9 cellular contexts compared by ENCODE assay signal in the genomic region with DNA sequence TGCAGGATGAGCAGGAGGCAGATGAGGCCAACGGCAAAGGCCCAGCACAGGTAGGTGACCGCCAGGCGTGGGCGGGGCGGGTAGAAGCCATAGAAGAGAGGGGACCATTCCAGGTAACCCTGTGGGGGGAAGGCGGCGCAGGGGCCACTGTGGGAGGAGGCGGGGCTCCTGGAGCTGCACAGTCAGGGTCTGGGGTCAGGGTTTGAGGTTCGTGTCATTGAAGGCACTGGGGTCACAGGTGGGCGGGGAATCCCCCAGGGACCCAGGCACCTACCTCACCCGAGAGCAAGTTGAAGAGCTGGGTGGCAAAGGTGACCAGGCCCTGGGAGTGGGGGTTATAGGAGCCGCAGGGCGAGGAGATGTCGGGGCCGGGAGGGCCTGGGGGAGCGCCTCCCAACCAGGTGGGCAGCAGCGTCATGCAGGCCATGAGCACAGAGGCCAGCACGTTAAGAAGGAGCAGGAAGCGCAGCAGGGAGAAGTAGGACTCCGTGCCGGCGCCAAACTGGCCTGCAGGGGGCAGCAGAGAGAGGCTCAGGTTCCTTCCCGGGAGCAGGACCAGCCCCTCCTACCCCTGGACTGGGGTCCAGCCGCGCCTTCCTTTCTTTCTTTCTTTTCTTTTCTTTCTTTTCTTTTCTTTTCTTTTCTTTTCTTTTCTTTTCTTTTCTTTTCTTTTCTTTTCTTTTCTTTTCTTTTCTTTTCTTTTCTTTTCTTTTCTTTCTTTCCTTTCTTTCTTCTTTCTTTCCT. TPM values are rescaled to one million over a fixed set of nuclear protein-coding genes. Genes with fewer than 3 reads are reported as not detected.
A peak's percentile ranks its signal among the peaks of the same experiment; 100 is the strongest.
DNase-seq lines count a peak whose midpoint lies in the region; ATAC-seq, FAIRE-seq and TF ChIP-seq lines count a peak whose summit lies in the region.
"Had no signal": no experiment of that assay in that cellular context is flagged by ENCODE, and none has a peak within 500 bp of the region (broad histone marks: within the 10 kb centered on the region; RNA-seq: fewer than 3 reads in every experiment).

No MANE protein-coding gene starts in this region.

- H3K4me1 Mint-ChIP-seq in Calu3 (ENCODE audit: low read depth, unreplicated experiment): peaks cover 7% of the 10 kb centered on the region

- intact Hi-C loops in Calu3 (cut with micrococcal nuclease; ENCODE audit: unreplicated experiment): loop anchor here (1.0 kb wide), 1 partner anchor 63 kb away; no protein-coding TSS in a partner anchor
- intact Hi-C loops in HepG2 (cut with micrococcal nuclease; ENCODE audit: unreplicated experiment): loop anchor here (2.0 kb wide), 1 partner anchor 62 kb away; no protein-coding TSS in a partner anchor

- no peak overlapping the region for H2AFZ ChIP-seq in HepG2 (ENCODE audit: low read length)

- peaks cover 75% of the 10 kb centered on the region for H3K36me3 Mint-ChIP-seq in Calu3 (ENCODE audit: insufficient read depth, unreplicated experiment)

- CTCF ChIA-PET in Calu3 (lab: Charles Lee) (interaction anchor here (1.9 kb wide), 1 partner anchor 21 kb away, joined by 5 read pairs; a partner anchor contains a TSS), HepG2 (lab: Yijun Ruan, JAX; ENCODE audit: low intra/inter-chr PET ratio, low total read pairs) (interaction anchor here (1.1 to 1.4 kb wide), 3 partner anchors 63 to 157 kb away, joined by 3 to 18 read pairs (median 7); no protein-coding TSS in a partner anchor)

- TF ChIP-seq EP300 in HepG2 (IDR thresholded peaks at IDR 0.05; ENCODE audit: low read depth in 2 of 2, low read length in 2 of 2): no peak
- TF ChIP-seq EP300 in HepG2 (CRISPR knock-in tag; IDR thresholded peaks at IDR 0.05; ENCODE audit: borderline replicate concordance): no peak

- H3K27me3 Mint-ChIP-seq in Calu3 (ENCODE audit: unreplicated experiment): no peaks in the 10 kb centered on the region

- ATAC-seq in HG03108 (IDR thresholded peaks at IDR 0.05; ENCODE audit: unreplicated experiment) (peak; percentile 61), HepG2 (peak; percentile 87), GM18870 (IDR thresholded peaks at IDR 0.05; ENCODE audit: unreplicated experiment) (no peak)

- POLR2A ChIA-PET in HepG2 (lab: Yijun Ruan, JAX): interaction anchor here (0.6 to 1.2 kb wide), 2 partner anchors 21 to 31 kb away, joined by 3 to 5 read pairs; a partner anchor contains a TSS

- no peak for TF ChIP-seq POLR2A in HepG2 (IDR thresholded peaks at IDR 0.05; ENCODE audit: insufficient read depth in 1 of 2, low read depth in 2 of 2, low read length in 2 of 2)

- H3K4me1 ChIP-seq in HepG2 (ENCODE audit: insufficient read depth, low read length): peaks cover 12% of the 10 kb centered on the region; the same call in 1 of the 2 replicates

- H3K27ac Mint-ChIP-seq in Calu3 (ENCODE audit: unreplicated experiment): peak overlapping the region; percentile 33
- H3K27ac Mint-ChIP-seq: T-helper 1 cell treated with Interleukin-12 subunit alpha and Interleukin-12 subunit beta and Interleukin-4 antibody, amounts not matched to agents 30 μg/mL and 1 μg/mL, for 36 hours had no signal

- no peak overlapping the region for H3K9ac ChIP-seq in HepG2 (ENCODE audit: insufficient read depth, low read depth, low read length)

- BruUV-seq in Calu3 (replicated peaks; lab: Mats Ljungman, UMichigan): no TSS peak
- BruUV-seq in HepG2 (replicated peaks; lab: Mats Ljungman, UMichigan): no TSS peak

- DNase-seq in Calu3 (peak; percentile 98), NCI-H69 (lab: John Stamatoyannopoulos, UW) (peak; percentile 89), cerebellar cortex (ENCODE audit: low spot score) (peak; percentile 84), HepG2 (ENCODE audit: low spot score) (peak; percentile 71)
- peak; percentile 85 to 92 for DNase-seq in activated CD4-positive, alpha-beta T cell treated with anti-CD3 and anti-CD28 coated beads for 4 hours
- peak; percentile 65 to 93 (median 77) for DNase-seq in stimulated activated CD4-positive, alpha-beta T cell treated with anti-CD3 and anti-CD28 coated beads, TNF-alpha, amount 100 ng/mL, for 1 hour (ENCODE audit: low read depth in 3 of 3, low spot score in 1 of 3)

- H3K9me3 Mint-ChIP-seq in Calu3 (ENCODE audit: low read depth, unreplicated experiment): peaks cover 2% of the 10 kb centered on the region
- H3K9me3 Mint-ChIP-seq: T-helper 1 cell treated with Interleukin-12 subunit alpha and Interleukin-12 subunit beta and Interleukin-4 antibody, amounts not matched to agents 30 μg/mL and 1 μg/mL, for 36 hours had no signal

- no peak overlapping the region for H3K27ac ChIP-seq in HepG2 (ENCODE audit: extremely low read length, insufficient read depth, low read length)

- peak; percentile 64 for FAIRE-seq in HepG2 (lab: Jason Lieb, UNC)

- peak overlapping the region; percentile 11 for H3K4me3 Mint-ChIP-seq in Calu3 (ENCODE audit: low read depth, unreplicated experiment)
- H3K4me3 Mint-ChIP-seq: T-helper 1 cell treated with Interleukin-12 subunit alpha and Interleukin-12 subunit beta and Interleukin-4 antibody, amounts not matched to agents 30 μg/mL and 1 μg/mL, for 36 hours had no signal

- H3K4me3 ChIP-seq in HepG2 (replicated peaks in 1 of 3; ENCODE audit: insufficient read depth in 1 of 3, low read depth in 2 of 3, low read length in 3 of 3): peak overlapping the region in 1 of 3 experiments; percentile 30; a peak in 1 of 6 replicates

- no peaks in the 10 kb centered on the region for H3K79me2 ChIP-seq in HepG2 (ENCODE audit: insufficient read depth, low read length)

- TF ChIP-seq CTCF in Calu3 (IDR thresholded peaks at IDR 0.05; ENCODE audit: unreplicated experiment) (peak; percentile 93), HepG2 (CRISPR knock-in tag; IDR thresholded peaks at IDR 0.05) (peak; percentile 88)

- no peaks in the 10 kb centered on the region for H3K27me3 ChIP-seq in HepG2 (ENCODE audit: control insufficient read depth in 1 of 2, insufficient read depth in 2 of 2, low read length in 2 of 2)

- in situ Hi-C loops in HepG2 (cut with HindIII; ENCODE audit: extremely low pct_ligation_motif_present, low pct_unique_long_range_greater_than_20kb): no loop called here

- H4K20me1 ChIP-seq in HepG2 (ENCODE audit: insufficient read depth, low read length): no peaks in the 10 kb centered on the region

- 23% methylated on average over 19 of the region's 25 CpGs for WGBS in HepG2 (ENCODE audit: low lambda C conversion rate)

- peak overlapping the region; percentile 50 for H3K4me2 ChIP-seq in HepG2 (ENCODE audit: low read depth, low read length)

- H3K36me3 ChIP-seq in HepG2 (replicated peaks in 1 of 2; ENCODE audit: control insufficient read depth in 1 of 2, insufficient read depth in 2 of 2, low read length in 2 of 2): no peaks in the 10 kb centered on the region

- no peaks in the 10 kb centered on the region for H3K9me3 ChIP-seq in HepG2 (ENCODE audit: low read length)

- TF ChIP-seq RAD21 in HepG2 (CRISPR knock-in tag; IDR thresholded peaks at IDR 0.05): peak; percentile 42; the same call in 1 of the 2 replicates

RNA-seq across cellular contexts. Expression of a gene that starts 4.6 kb away (rescaled TPM):
- total RNA-seq in Calu3 (2022) (157 and 166 TPM in 2 replicates), HepG2 (2016; rRNA removed; fragmentation: Illumina TruSeq; extraction: Trizol) (0.24 TPM in 1 of 2 replicates, not detected in the other)
- total RNA-seq in HepG2 (2016; cell fraction: cytosol; rRNA removed; fragmentation: Illumina TruSeq; extraction: Trizol; ENCODE audit: low read depth): not detected in 2 replicates
- 0.15 TPM in 1 of 2 replicates, not detected in the other for total RNA-seq in HepG2 (2016; cell fraction: insoluble cytoplasmic fraction; rRNA removed; fragmentation: Illumina TruSeq; extraction: Trizol)
- total RNA-seq in HepG2 (2016; cell fraction: membrane; rRNA removed; fragmentation: Illumina TruSeq; extraction: Trizol): 0.41 TPM in 1 of 2 replicates, not detected in the other
- total RNA-seq in HepG2 (2016; cell fraction: nucleus; rRNA removed; fragmentation: Illumina TruSeq; extraction: Trizol): not detected in 2 replicates
- 0.13 and 0.35 TPM in 2 replicates for polyA plus RNA-seq in HepG2 (2011; rRNA removed)
- polyA plus RNA-seq in HepG2 (2011; cell fraction: cytosol; rRNA removed): 0.08 and 0.15 TPM in 2 replicates
- 1.8 and 1.9 TPM in 2 replicates for polyA plus RNA-seq in HepG2 (2011; cell fraction: nucleus; rRNA removed)
- polyA plus RNA-seq in HepG2 (2012): 0.41 and 0.86 TPM in 2 replicates
- 0.26 TPM in 1 of 2 replicates, not detected in the other for polyA plus RNA-seq in HepG2 (2016; cell fraction: cytosol; fragmentation: Illumina TruSeq; extraction: Trizol; ENCODE audit: low read depth)
- polyA plus RNA-seq in HepG2 (2016; cell fraction: insoluble cytoplasmic fraction; fragmentation: Illumina TruSeq; extraction: Trizol; ENCODE audit: low read depth): not detected in 2 replicates
- polyA plus RNA-seq in HepG2 (2016; cell fraction: membrane; fragmentation: Illumina TruSeq; extraction: Trizol; ENCODE audit: low read depth): 0.10 and 0.50 TPM in 2 replicates
- 0.73 TPM in 1 of 2 replicates, not detected in the other for polyA plus RNA-seq in HepG2 (2016; cell fraction: nucleus; fragmentation: Illumina TruSeq; extraction: Trizol; ENCODE audit: insufficient read depth, low read depth)
- polyA minus RNA-seq in HepG2 (2011; rRNA and poly(A)+ RNA removed; ENCODE audit: low replicate concordance): 0.12 and 0.35 TPM in 2 replicates
- not detected in 2 replicates for polyA minus RNA-seq in HepG2 (2011; cell fraction: cytosol; rRNA and poly(A)+ RNA removed)
- 0.87 TPM in 1 of 2 replicates, not detected in the other for polyA minus RNA-seq in HepG2 (2011; cell fraction: nucleus; rRNA and poly(A)+ RNA removed)

RNA-seq across cellular contexts. Expression of a gene that starts 8.8 kb away (rescaled TPM):
- total RNA-seq in Calu3 (2022): 9.9 and 10.7 TPM in 2 replicates
- 3.8 and 4.0 TPM in 2 replicates for total RNA-seq in HepG2 (2016; rRNA removed; fragmentation: Illumina TruSeq; extraction: Trizol)
- 1.9 and 2.2 TPM in 2 replicates for total RNA-seq in HepG2 (2016; cell fraction: cytosol; rRNA removed; fragmentation: Illumina TruSeq; extraction: Trizol; ENCODE audit: low read depth)
- total RNA-seq in HepG2 (2016; cell fraction: insoluble cytoplasmic fraction; rRNA removed; fragmentation: Illumina TruSeq; extraction: Trizol): 4.3 and 4.8 TPM in 2 replicates
- total RNA-seq in HepG2 (2016; cell fraction: membrane; rRNA removed; fragmentation: Illumina TruSeq; extraction: Trizol): 1.6 and 1.8 TPM in 2 replicates
- total RNA-seq in HepG2 (2016; cell fraction: nucleus; rRNA removed; fragmentation: Illumina TruSeq; extraction: Trizol): 2.2 and 2.7 TPM in 2 replicates
- 1.8 and 2.0 TPM in 2 replicates for polyA plus RNA-seq in HepG2 (2011; rRNA removed)
- polyA plus RNA-seq in HepG2 (2011; cell fraction: cytosol; rRNA removed): 2.1 and 2.4 TPM in 2 replicates
- 1.8 and 2.0 TPM in 2 replicates for polyA plus RNA-seq in HepG2 (2011; cell fraction: nucleus; rRNA removed)
- polyA plus RNA-seq in HepG2 (2012): 2.6 TPM in 2 replicates
- polyA plus RNA-seq in HepG2 (2016; cell fraction: cytosol; fragmentation: Illumina TruSeq; extraction: Trizol; ENCODE audit: low read depth): 1.6 TPM in 2 replicates
- polyA plus RNA-seq in HepG2 (2016; cell fraction: insoluble cytoplasmic fraction; fragmentation: Illumina TruSeq; extraction: Trizol; ENCODE audit: low read depth): 4.4 and 4.9 TPM in 2 replicates
- polyA plus RNA-seq in HepG2 (2016; cell fraction: membrane; fragmentation: Illumina TruSeq; extraction: Trizol; ENCODE audit: low read depth): 1.0 TPM in 2 replicates
- polyA plus RNA-seq in HepG2 (2016; cell fraction: nucleus; fragmentation: Illumina TruSeq; extraction: Trizol; ENCODE audit: insufficient read depth, low read depth): 2.7 and 3.1 TPM in 2 replicates
- 0.40 and 0.48 TPM in 2 replicates for polyA minus RNA-seq in HepG2 (2011; rRNA and poly(A)+ RNA removed; ENCODE audit: low replicate concordance)
- 0.79 and 1.1 TPM in 2 replicates for polyA minus RNA-seq in HepG2 (2011; cell fraction: cytosol; rRNA and poly(A)+ RNA removed)
- 1.7 and 1.9 TPM in 2 replicates for polyA minus RNA-seq in HepG2 (2011; cell fraction: nucleus; rRNA and poly(A)+ RNA removed)

RNA-seq across cellular contexts. Expression of a gene that starts 21.0 kb away (rescaled TPM):
- 287 and 323 TPM in 2 replicates for total RNA-seq in Calu3 (2022)
- total RNA-seq in HepG2 (2016; rRNA removed; fragmentation: Illumina TruSeq; extraction: Trizol): 9.0 and 22.2 TPM in 2 replicates
- total RNA-seq in HepG2 (2016; cell fraction: cytosol; rRNA removed; fragmentation: Illumina TruSeq; extraction: Trizol; ENCODE audit: low read depth): 6.0 and 7.0 TPM in 2 replicates
- total RNA-seq in HepG2 (2016; cell fraction: insoluble cytoplasmic fraction; rRNA removed; fragmentation: Illumina TruSeq; extraction: Trizol): 9.8 and 24.6 TPM in 2 replicates
- total RNA-seq in HepG2 (2016; cell fraction: membrane; rRNA removed; fragmentation: Illumina TruSeq; extraction: Trizol): 10.9 and 16.4 TPM in 2 replicates
- 22.1 and 22.7 TPM in 2 replicates for total RNA-seq in HepG2 (2016; cell fraction: nucleus; rRNA removed; fragmentation: Illumina TruSeq; extraction: Trizol)
- polyA plus RNA-seq in HepG2 (2011; rRNA removed): 25.5 and 42.2 TPM in 2 replicates
- 14.0 and 19.6 TPM in 2 replicates for polyA plus RNA-seq in HepG2 (2011; cell fraction: cytosol; rRNA removed)
- 62.9 and 70.0 TPM in 2 replicates for polyA plus RNA-seq in HepG2 (2011; cell fraction: nucleus; rRNA removed)
- polyA plus RNA-seq in HepG2 (2012): 26.2 and 43.9 TPM in 2 replicates
- 5.9 and 6.3 TPM in 2 replicates for polyA plus RNA-seq in HepG2 (2016; cell fraction: cytosol; fragmentation: Illumina TruSeq; extraction: Trizol; ENCODE audit: low read depth)
- 14.0 and 15.8 TPM in 2 replicates for polyA plus RNA-seq in HepG2 (2016; cell fraction: insoluble cytoplasmic fraction; fragmentation: Illumina TruSeq; extraction: Trizol; ENCODE audit: low read depth)
- 15.2 and 15.3 TPM in 2 replicates for polyA plus RNA-seq in HepG2 (2016; cell fraction: membrane; fragmentation: Illumina TruSeq; extraction: Trizol; ENCODE audit: low read depth)
- 55.8 and 59.3 TPM in 2 replicates for polyA plus RNA-seq in HepG2 (2016; cell fraction: nucleus; fragmentation: Illumina TruSeq; extraction: Trizol; ENCODE audit: insufficient read depth, low read depth)
- polyA minus RNA-seq in HepG2 (2011; rRNA and poly(A)+ RNA removed; ENCODE audit: low replicate concordance): 43.8 and 78.6 TPM in 2 replicates
- 25.2 and 27.9 TPM in 2 replicates for polyA minus RNA-seq in HepG2 (2011; cell fraction: cytosol; rRNA and poly(A)+ RNA removed)
- 11.7 and 13.1 TPM in 2 replicates for polyA minus RNA-seq in HepG2 (2011; cell fraction: nucleus; rRNA and poly(A)+ RNA removed)

RNA-seq across cellular contexts. Expression of a gene that starts 22.8 kb away (rescaled TPM):
- 52.2 and 53.0 TPM in 2 replicates for total RNA-seq in Calu3 (2022)
- total RNA-seq in HepG2 (2016; rRNA removed; fragmentation: Illumina TruSeq; extraction: Trizol): 64.8 and 65.4 TPM in 2 replicates
- total RNA-seq in HepG2 (2016; cell fraction: cytosol; rRNA removed; fragmentation: Illumina TruSeq; extraction: Trizol; ENCODE audit: low read depth): 15.4 and 16.0 TPM in 2 replicates
- total RNA-seq in HepG2 (2016; cell fraction: insoluble cytoplasmic fraction; rRNA removed; fragmentation: Illumina TruSeq; extraction: Trizol): 63.3 and 68.4 TPM in 2 replicates
- 33.2 and 37.1 TPM in 2 replicates for total RNA-seq in HepG2 (2016; cell fraction: membrane; rRNA removed; fragmentation: Illumina TruSeq; extraction: Trizol)
- 20.1 and 23.9 TPM in 2 replicates for total RNA-seq in HepG2 (2016; cell fraction: nucleus; rRNA removed; fragmentation: Illumina TruSeq; extraction: Trizol)
- polyA plus RNA-seq in HepG2 (2011; rRNA removed): 55.1 and 62.6 TPM in 2 replicates
- polyA plus RNA-seq in HepG2 (2011; cell fraction: cytosol; rRNA removed): 64.8 and 96.9 TPM in 2 replicates
- 39.4 and 39.7 TPM in 2 replicates for polyA plus RNA-seq in HepG2 (2011; cell fraction: nucleus; rRNA removed)
- polyA plus RNA-seq in HepG2 (2012): 36.9 and 37.0 TPM in 2 replicates
- 19.8 and 21.5 TPM in 2 replicates for polyA plus RNA-seq in HepG2 (2016; cell fraction: cytosol; fragmentation: Illumina TruSeq; extraction: Trizol; ENCODE audit: low read depth)
- 66.3 and 66.4 TPM in 2 replicates for polyA plus RNA-seq in HepG2 (2016; cell fraction: insoluble cytoplasmic fraction; fragmentation: Illumina TruSeq; extraction: Trizol; ENCODE audit: low read depth)
- polyA plus RNA-seq in HepG2 (2016; cell fraction: membrane; fragmentation: Illumina TruSeq; extraction: Trizol; ENCODE audit: low read depth): 28.2 and 30.6 TPM in 2 replicates
- polyA plus RNA-seq in HepG2 (2016; cell fraction: nucleus; fragmentation: Illumina TruSeq; extraction: Trizol; ENCODE audit: insufficient read depth, low read depth): 31.1 and 43.4 TPM in 2 replicates
- polyA minus RNA-seq in HepG2 (2011; rRNA and poly(A)+ RNA removed; ENCODE audit: low replicate concordance): 43.3 and 70.9 TPM in 2 replicates
- polyA minus RNA-seq in HepG2 (2011; cell fraction: cytosol; rRNA and poly(A)+ RNA removed): 29.5 and 30.6 TPM in 2 replicates
- polyA minus RNA-seq in HepG2 (2011; cell fraction: nucleus; rRNA and poly(A)+ RNA removed): 10.3 and 10.7 TPM in 2 replicates

RNA-seq across cellular contexts. Expression of a gene that starts 30.8 kb away (rescaled TPM):
- total RNA-seq in Calu3 (2022): 79.4 and 87.4 TPM in 2 replicates
- total RNA-seq in HepG2 (2016; rRNA removed; fragmentation: Illumina TruSeq; extraction: Trizol): 5.8 and 7.6 TPM in 2 replicates
- total RNA-seq in HepG2 (2016; cell fraction: cytosol; rRNA removed; fragmentation: Illumina TruSeq; extraction: Trizol; ENCODE audit: low read depth): 4.0 and 5.5 TPM in 2 replicates
- total RNA-seq in HepG2 (2016; cell fraction: insoluble cytoplasmic fraction; rRNA removed; fragmentation: Illumina TruSeq; extraction: Trizol): 6.1 and 8.1 TPM in 2 replicates
- 11.8 and 13.1 TPM in 2 replicates for total RNA-seq in HepG2 (2016; cell fraction: membrane; rRNA removed; fragmentation: Illumina TruSeq; extraction: Trizol)
- total RNA-seq in HepG2 (2016; cell fraction: nucleus; rRNA removed; fragmentation: Illumina TruSeq; extraction: Trizol): 11.3 and 13.6 TPM in 2 replicates
- polyA plus RNA-seq in HepG2 (2011; rRNA removed): 4.3 and 4.9 TPM in 2 replicates
- 4.0 and 4.5 TPM in 2 replicates for polyA plus RNA-seq in HepG2 (2011; cell fraction: cytosol; rRNA removed)
- polyA plus RNA-seq in HepG2 (2011; cell fraction: nucleus; rRNA removed): 21.1 and 21.5 TPM in 2 replicates
- 18.8 and 22.7 TPM in 2 replicates for polyA plus RNA-seq in HepG2 (2012)
- polyA plus RNA-seq in HepG2 (2016; cell fraction: cytosol; fragmentation: Illumina TruSeq; extraction: Trizol; ENCODE audit: low read depth): 7.9 TPM in 2 replicates
- polyA plus RNA-seq in HepG2 (2016; cell fraction: insoluble cytoplasmic fraction; fragmentation: Illumina TruSeq; extraction: Trizol; ENCODE audit: low read depth): 25.5 and 38.4 TPM in 2 replicates
- 11.9 and 12.9 TPM in 2 replicates for polyA plus RNA-seq in HepG2 (2016; cell fraction: membrane; fragmentation: Illumina TruSeq; extraction: Trizol; ENCODE audit: low read depth)
- 58.2 and 71.4 TPM in 2 replicates for polyA plus RNA-seq in HepG2 (2016; cell fraction: nucleus; fragmentation: Illumina TruSeq; extraction: Trizol; ENCODE audit: insufficient read depth, low read depth)
- polyA minus RNA-seq in HepG2 (2011; rRNA and poly(A)+ RNA removed; ENCODE audit: low replicate concordance): 6.7 and 8.6 TPM in 2 replicates
- polyA minus RNA-seq in HepG2 (2011; cell fraction: cytosol; rRNA and poly(A)+ RNA removed): 13.1 and 16.9 TPM in 2 replicates
- polyA minus RNA-seq in HepG2 (2011; cell fraction: nucleus; rRNA and poly(A)+ RNA removed): 7.5 and 10.3 TPM in 2 replicates

Comparison
In these comparisons a context has a peak if more than half of its experiments do, and no peak if none do; other contexts are left out.
1. RNA of a gene that starts 4.6 kb away (total RNA-seq): 157 to 166 TPM in Calu3; 0.15 to 0.41 TPM in HepG2; every median in the first group is over 10 times any median in the second.
2. RNA of a gene that starts 21.0 kb away (total RNA-seq): 287 to 323 TPM in Calu3; 6.0 to 24.6 TPM in HepG2; every median in the first group is over 10 times any median in the second.
3. Peak in every context shown above with its lines, with median percentiles within 50 percentile points of each other: DNase-seq.